Comparison of ENCODE assay signal across 1 cellular context in genomic region chr10:49652416-49653385, GRCh38.
TF ChIP-seq lines count a peak whose summit lies in the region.

No MANE protein-coding gene starts in this region.

TF ChIP-seq in GM12878, 131 proteins besides CTCF, POLR2A, EP300 and RAD21 (continued from another document):
- no peak for TF ChIP-seq ETV6 (conservative IDR thresholded peaks at IDR 0.05 in 1 of 2, IDR thresholded peaks at IDR 0.05 in 1 of 2; ENCODE audit: borderline replicate concordance in 1 of 2, low read depth in 1 of 2)
- TF ChIP-seq BMI1 (IDR thresholded peaks at IDR 0.05; ENCODE audit: borderline replicate concordance) = no peak
